In genomic region chr14:105314287-105315185, GRCh38 we compare ENCODE assay signal across 9 cellular contexts. TPM values are rescaled to one million over a fixed set of nuclear protein-coding genes. Genes with fewer than 3 reads are reported as not detected.
DNase-seq lines count a peak whose midpoint lies in the region; ATAC-seq, FAIRE-seq and TF ChIP-seq lines count a peak whose summit lies in the region.
"Had no signal": no experiment of that assay in that cellular context is flagged by ENCODE, and none has a peak within 500 bp of the region (broad histone marks: within the 10 kb centered on the region; RNA-seq: fewer than 3 reads in every experiment).

TSS of gene PACS2 (plus strand) at chr14:105314748. CDS start at chr14:105314919, 171 bp downstream.

- H3K4me3 ChIP-seq in WERI-Rb-1 (ENCODE audit: low read depth, low read length) (peak within 1 kb of the TSS; percentile 59), bronchial epithelial cell (ENCODE audit: low read depth, low read length) (peak within 1 kb of the TSS; percentile 71), smooth muscle cell (peak within 1 kb of the TSS; percentile 71)

- H2AFZ ChIP-seq in smooth muscle cell (ENCODE audit: low read depth): peak within 1 kb of the TSS; percentile 94

- H3K9me3 ChIP-seq in WERI-Rb-1 (ENCODE audit: severe bottlenecking) (no peaks in the 10 kb centered on the region), smooth muscle cell (replicated peaks; ENCODE audit: low read depth) (no peaks in the 10 kb centered on the region)

- peak within 1 kb of the TSS; percentile 77 for H3K9ac ChIP-seq in smooth muscle cell (ENCODE audit: low read depth)

- peak within 1 kb of the TSS; percentile 97 for H3K4me2 ChIP-seq in smooth muscle cell

- H3K4me1 ChIP-seq in smooth muscle cell (ENCODE audit: low read depth): peaks cover 8% of the 10 kb centered on the region

- H3K27me3 ChIP-seq in WERI-Rb-1 (ENCODE audit: insufficient read depth, low read depth, severe bottlenecking) (no peaks in the 10 kb centered on the region), bronchial epithelial cell (ENCODE audit: control insufficient read depth, insufficient read depth, low read length) (no peaks in the 10 kb centered on the region), smooth muscle cell (ENCODE audit: low read depth) (no peaks in the 10 kb centered on the region)

- FAIRE-seq in bronchial epithelial cell (lab: Jason Lieb, UNC): no peak
- FAIRE-seq: G401.6 had no signal

- H4K20me1 ChIP-seq in smooth muscle cell (ENCODE audit: low read depth): peaks cover 38% of the 10 kb centered on the region

- under 1% methylated on average over 38 of the region's 160 CpGs for WGBS in smooth muscle cell (ENCODE audit: low lambda C conversion rate)

- H3K27ac ChIP-seq in WERI-Rb-1 (peak within 1 kb of the TSS; percentile 90), smooth muscle cell (ENCODE audit: low read depth) (peak within 1 kb of the TSS; percentile 47)

- TF ChIP-seq CTCF in WERI-Rb-1 (IDR thresholded peaks at IDR 0.05; ENCODE audit: low read depth, low read length) (no peak), bronchial epithelial cell (IDR thresholded peaks at IDR 0.05; ENCODE audit: insufficient read depth, low read length, severe bottlenecking) (no peak), smooth muscle cell (IDR thresholded peaks at IDR 0.05; ENCODE audit: borderline replicate concordance, insufficient read depth, poor library complexity, severe bottlenecking) (no peak)

- H3K36me3 ChIP-seq in WERI-Rb-1: no peaks in the 10 kb centered on the region
- no peaks in the 10 kb centered on the region for H3K36me3 ChIP-seq in bronchial epithelial cell (ENCODE audit: control insufficient read depth, insufficient read depth, low read length)
- H3K36me3 ChIP-seq in smooth muscle cell (ENCODE audit: low read depth): no peaks in the 10 kb centered on the region

- DNase-seq in NCI-H524 (lab: John Stamatoyannopoulos, UW) (peak; percentile 71 to 95), NCI-H524 treated with DMSO at 0.1 percent for 48 hours (lab: John Stamatoyannopoulos, UW) (no peak), NCI-H2081 (lab: John Stamatoyannopoulos, UW) (peak; percentile 84 to 91), WERI-Rb-1 (peak; percentile 62), bronchial epithelial cell (ENCODE audit: low read depth) (peak; percentile 46), iPS-NIHi7 (ENCODE audit: extremely low spot score) (peak; percentile 97), smooth muscle cell (lab: John Stamatoyannopoulos, UW; ENCODE audit: unreplicated experiment) (peak; percentile 77)

- H3F3A ChIP-seq in smooth muscle cell (ENCODE audit: low read depth): no peaks in the 10 kb centered on the region

- peak; percentile 59 for ATAC-seq in HG02884 (IDR thresholded peaks at IDR 0.05; ENCODE audit: unreplicated experiment)

- peaks cover 39% of the 10 kb centered on the region for H3K79me2 ChIP-seq in smooth muscle cell (ENCODE audit: low read depth)

RNA-seq across cellular contexts. Expression of gene PACS2, which starts in this region (rescaled TPM):
- total RNA-seq in bronchial epithelial cell: 42.4 and 43.1 TPM in 2 replicates
- 36.9 and 37.3 TPM in 2 replicates for total RNA-seq in smooth muscle cell
- 49.1 and 57.7 TPM in 2 replicates for polyA plus RNA-seq in smooth muscle cell
